Comparison of ENCODE assay signal across 21 cellular contexts in the genomic region with DNA sequence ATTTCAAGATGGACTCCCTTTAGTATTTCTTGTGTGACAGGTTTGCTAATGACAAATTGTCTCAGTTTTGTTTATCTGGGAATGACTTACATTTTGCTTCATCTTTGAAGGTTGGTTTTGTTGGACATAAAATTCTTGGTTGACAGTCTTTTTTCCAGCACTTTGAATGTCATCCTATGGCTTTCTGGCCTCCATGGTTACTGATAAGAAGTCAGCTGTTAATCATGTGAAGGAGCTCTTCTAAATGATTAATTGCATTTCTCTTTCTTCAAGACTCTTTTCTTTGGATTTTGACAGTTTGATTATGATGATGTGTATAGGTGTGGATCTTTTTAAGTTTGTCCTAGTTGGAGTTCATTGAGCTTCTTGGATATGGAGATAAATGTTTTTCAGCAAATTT. TPM values are rescaled to one million over a fixed set of nuclear protein-coding genes. Genes with fewer than 3 reads are reported as not detected.
"Had no signal": no experiment of that assay in that cellular context is flagged by ENCODE, and none has a peak within 500 bp of the region (broad histone marks: within the 10 kb centered on the region; RNA-seq: fewer than 3 reads in every experiment).

No MANE protein-coding gene starts in this region.

- H3K27me3 ChIP-seq: body of pancreas, gastrocnemius medialis, heart left ventricle, neutrophil, pancreas, testis, upper lobe of left lung had no signal

- FAIRE-seq: pancreas, TTC549 had no signal

- ATAC-seq: activated CD4-positive, alpha-beta T cell treated with anti-CD3 and anti-CD28 coated beads for 36 hours; body of pancreas; gastrocnemius medialis; heart left ventricle; left ventricle myocardium superior; natural killer cell; pancreas; sciatic nerve; stimulated activated effector memory CD8-positive, alpha-beta T cell treated with anti-CD3 and anti-CD28 coated beads, Interleukin-12 subunit alpha, Interleukin-12 subunit beta, amount 100 ng/mL, for 72 hours had no signal

- DNase-seq: activated CD4-positive, alpha-beta T cell treated with anti-CD3 and anti-CD28 coated beads for 36 hours; activated CD4-positive, alpha-beta T cell treated with anti-CD3 and anti-CD28 coated beads, Interleukin-2, amount 50 U/mL, for 48 hours; activated T-cell treated with anti-CD3 and anti-CD28 coated beads for 4 hours; amniotic stem cell; body of pancreas; endodermal cell; gastrocnemius medialis; heart left ventricle; kidney glomerular epithelial cell; left ventricle myocardium superior; mesenchymal stem cell; natural killer cell; pancreas; stimulated activated CD4-positive, alpha-beta T cell treated with anti-CD3 and anti-CD28 coated beads, Interleukin-4, amount 100 ng/mL, for 24 hours; testis; upper lobe of left lung had no signal

- H3K4me3 ChIP-seq: body of pancreas, heart left ventricle, pancreas, smooth muscle cell, testis, upper lobe of left lung had no signal

- H3K9me3 ChIP-seq: gastrocnemius medialis, neutrophil, pancreas, testis had no signal

- H3K4me1 ChIP-seq: body of pancreas, gastrocnemius medialis, heart left ventricle, pancreas, testis, upper lobe of left lung had no signal

- H3K36me3 ChIP-seq: gastrocnemius medialis, heart left ventricle, neutrophil, pancreas, upper lobe of left lung had no signal

- H3K4me2 ChIP-seq: smooth muscle cell had no signal

- H3K27ac ChIP-seq: body of pancreas, gastrocnemius medialis, heart left ventricle, neutrophil, pancreas, testis, upper lobe of left lung had no signal

RNA-seq across cellular contexts. Expression of gene HHEX, which starts 26.9 kb away (rescaled TPM):
- total RNA-seq: smooth muscle cell had no signal
- polyA plus RNA-seq: smooth muscle cell had no signal
